Comparison of ENCODE assay signal across 10 cellular contexts in genomic region chr20:36932476-36933426, GRCh38. TPM values are rescaled to one million over a fixed set of nuclear protein-coding genes. Genes with fewer than 3 reads are reported as not detected.
DNase-seq lines count a peak whose midpoint lies in the region; ATAC-seq and TF ChIP-seq lines count a peak whose summit lies in the region.
"Had no signal": no experiment of that assay in that cellular context is flagged by ENCODE, and none has a peak within 500 bp of the region (broad histone marks: within the 10 kb centered on the region; RNA-seq: fewer than 3 reads in every experiment).

No MANE protein-coding gene starts in this region.

- H3K4me3 Mint-ChIP-seq in activated naive CD8-positive, alpha-beta T cell treated with anti-CD3 and anti-CD28 coated beads, Interleukin-2, amount 10 ng/mL, durations not matched to agents 7 days and 5 days: no peak overlapping the region

- no peak overlapping the region for H3K4me3 ChIP-seq in left lung

- no peak for TF ChIP-seq CTCF in left lung (IDR thresholded peaks at IDR 0.05)

- peaks cover 0 to 98% of the 10 kb centered on the region in 2 donors for H3K36me3 ChIP-seq in left lung

- no peaks in the 10 kb centered on the region for H3K9me3 Mint-ChIP-seq in activated naive CD8-positive, alpha-beta T cell treated with anti-CD3 and anti-CD28 coated beads, Interleukin-2, amount 10 ng/mL, durations not matched to agents 7 days and 5 days

- in situ Hi-C loops in KBM-7 (cut with MboI; ENCODE audit: low pct_unique_long_range_greater_than_20kb, low sequenced_read_pairs): no loop called here

- H3K27me3 ChIP-seq in left lung: no peaks in the 10 kb centered on the region

- POLR2A ChIA-PET in activated naive CD8-positive, alpha-beta T cell treated with anti-CD3 and anti-CD28 coated beads, Interleukin-2, amount 10 ng/mL, durations not matched to agents 7 days and 5 days (lab: Charles Lee): no interaction called here

- H3K4me1 Mint-ChIP-seq in activated naive CD8-positive, alpha-beta T cell treated with anti-CD3 and anti-CD28 coated beads, Interleukin-2, amount 10 ng/mL, durations not matched to agents 7 days and 5 days: peaks cover 45% of the 10 kb centered on the region

- H3K9me3 ChIP-seq in left lung: no peaks in the 10 kb centered on the region

- peaks cover 56% of the 10 kb centered on the region for H3K36me3 Mint-ChIP-seq in activated naive CD8-positive, alpha-beta T cell treated with anti-CD3 and anti-CD28 coated beads, Interleukin-2, amount 10 ng/mL, durations not matched to agents 7 days and 5 days

- H3K27ac Mint-ChIP-seq in activated naive CD8-positive, alpha-beta T cell treated with anti-CD3 and anti-CD28 coated beads, Interleukin-2, amount 10 ng/mL, durations not matched to agents 7 days and 5 days: peak overlapping the region; percentile 73

- DNase-seq in AG08395 (ENCODE audit: low spot score) (peak; percentile 29), EL (peak; percentile 67), left lung (no peak), KBM-7 (no peak), NCI-H510A treated with DMSO at 0.1 percent for 48 hours (lab: John Stamatoyannopoulos, UW) (no peak)
- no peak for DNase-seq in activated naive CD8-positive, alpha-beta T cell treated with anti-CD3 and anti-CD28 coated beads, Interleukin-2, amount 10 ng/mL, durations not matched to agents 7 days and 5 days
- no peak for DNase-seq in stimulated activated CD4-positive, alpha-beta T cell treated with anti-CD3 and anti-CD28 coated beads, Interleukin-15, amount 100 ng/mL, for 24 hours
- no peak for DNase-seq in stimulated activated naive CD4-positive, alpha-beta T cell (lab: John Stamatoyannopoulos, UW)
- DNase-seq: NCI-H1694, WERI-Rb-1 had no signal

- no peak for ATAC-seq in activated naive CD8-positive, alpha-beta T cell treated with anti-CD3 and anti-CD28 coated beads, Interleukin-2, amount 10 ng/mL, durations not matched to agents 7 days and 5 days (ENCODE audit: low read depth)
- ATAC-seq in left lung: peak; percentile 48

- intact Hi-C loops in left lung (cut with DNase I): no loop called here

- H3K4me1 ChIP-seq in left lung: peaks cover 9 to 68% of the 10 kb centered on the region in 2 donors

- H3K27me3 Mint-ChIP-seq in activated naive CD8-positive, alpha-beta T cell treated with anti-CD3 and anti-CD28 coated beads, Interleukin-2, amount 10 ng/mL, durations not matched to agents 7 days and 5 days: no peaks in the 10 kb centered on the region

- H3K27ac ChIP-seq in left lung: peak overlapping the region in 1 of 2 donors; percentile 10
- H3K27ac ChIP-seq: WERI-Rb-1 had no signal

RNA-seq across cellular contexts. Expression of gene SAMHD1, which starts 18.8 kb away (rescaled TPM):
- 100 to 1,000 TPM; 222 to 229 TPM for total RNA-seq in activated naive CD8-positive, alpha-beta T cell treated with anti-CD3 and anti-CD28 coated beads, Interleukin-2, amount 10 ng/mL, durations not matched to agents 7 days and 5 days
- total RNA-seq in left lung: 100 to 1,000 TPM; 128 to 197 TPM

RNA-seq across cellular contexts. Expression of gene TLDC2, which starts 56.8 kb away (rescaled TPM):
- total RNA-seq in activated naive CD8-positive, alpha-beta T cell treated with anti-CD3 and anti-CD28 coated beads, Interleukin-2, amount 10 ng/mL, durations not matched to agents 7 days and 5 days: not detected
- under 1 TPM; 0.29 to 0.60 TPM for total RNA-seq in left lung

Comparison
In these comparisons a context has a peak if more than half of its experiments do, and no peak if none do; other contexts are left out.
1. DNase-seq: peak in AG08395 (single experiment) and EL (single experiment); none in activated naive CD8-positive, alpha-beta T cell treated with anti-CD3 and anti-CD28 coated beads, Interleukin-2, amount 10 ng/mL, durations not matched to agents 7 days and 5 days (single experiment), left lung (0 of 2), KBM-7 (single experiment), NCI-H510A treated with DMSO at 0.1 percent for 48 hours (single experiment), stimulated activated CD4-positive, alpha-beta T cell treated with anti-CD3 and anti-CD28 coated beads, Interleukin-15, amount 100 ng/mL, for 24 hours (single experiment) and stimulated activated naive CD4-positive, alpha-beta T cell (0 of 6).